In genomic region chr12:50103767-50104321, GRCh38 we compare ENCODE assay signal across 10 cellular contexts. TPM values are rescaled to one million over a fixed set of nuclear protein-coding genes. Genes with fewer than 3 reads are reported as not detected.
DNase-seq lines count a peak whose midpoint lies in the region; ATAC-seq, FAIRE-seq and TF ChIP-seq lines count a peak whose summit lies in the region.
"Had no signal": no experiment of that assay in that cellular context is flagged by ENCODE, and none has a peak within 500 bp of the region (broad histone marks: within the 10 kb centered on the region; RNA-seq: fewer than 3 reads in every experiment).

GPD1 (plus strand) TSS chr12:50104008; CDS start chr12:50104051, 43 bp downstream.

- 0 out of 2 replicates have a peak within 1 kb of the TSS, but pooled peaks have one; percentile 19 for H2BK15ac ChIP-seq in H1 (ENCODE audit: low read length)

- no peak within 1 kb of the TSS for H3K4ac ChIP-seq in H1 (replicated peaks; ENCODE audit: insufficient read length, low read depth, low read length)

- no peak within 1 kb of the TSS for H3K27ac Mint-ChIP-seq in activated T-cell treated with anti-CD3 and anti-CD28 coated beads, Interleukin-2, amount 50 U/mL, for 24 hours
- H3K27ac Mint-ChIP-seq: T-helper 1 cell treated with Interleukin-12 subunit alpha and Interleukin-12 subunit beta and Interleukin-4 antibody, amounts not matched to agents 30 μg/mL and 1 μg/mL, for 36 hours had no signal

- H3K79me2 ChIP-seq in PC-3 (ENCODE audit: low read length) (no peaks in the 10 kb centered on the region), H1 (ENCODE audit: control insufficient read depth in 1 of 2, insufficient read depth in 2 of 2, low read length in 2 of 2) (no peaks in the 10 kb centered on the region)

- no TSS peak for BruUV-seq in PC-3 (replicated peaks; lab: Mats Ljungman, UMichigan)

- CTCF ChIA-PET in PC-3 (lab: Charles Lee) (interaction anchor here (0.6 to 1.2 kb wide), 3 partner anchors 16 to 226 kb away, joined by 3 to 4 read pairs (median 3); partner anchors contain the start of gene SMARCD1), H1 (lab: Charles Lee; ENCODE audit: partially characterized antibody) (interaction anchor here (0.6 to 32.9 kb wide), 14 partner anchors 7 to 582 kb away, joined by 3 to 625 read pairs (median 4); partner anchors contain the start of genes CERS5, COX14 and SMARCD1)

- H2BK20ac ChIP-seq in H1 (ENCODE audit: low read length) = no peak within 1 kb of the TSS

- no peak for TF ChIP-seq CTCF in PC-3 (conservative IDR thresholded peaks at IDR 0.05; ENCODE audit: low read depth, low read length)
- no peak for TF ChIP-seq CTCF in H1 (IDR thresholded peaks at IDR 0.05; ENCODE audit: control extremely low read depth in 1 of 3, insufficient read depth in 1 of 3, low read depth in 1 of 3, low read length in 3 of 3)
- no peak for TF ChIP-seq CTCF in tibial nerve (IDR thresholded peaks at IDR 0.05)

- H3K9ac ChIP-seq in PC-3 (ENCODE audit: low read length) (no peak within 1 kb of the TSS), H1 (replicated peaks in 1 of 4; ENCODE audit: extremely low read depth in 1 of 4, low read depth in 3 of 4, low read length in 3 of 4) (no peak within 1 kb of the TSS; a peak in 1 of 7 replicates)

- no peak for TF ChIP-seq EP300 in H1 (IDR thresholded peaks at IDR 0.05; ENCODE audit: borderline replicate concordance in 1 of 2, low read depth in 2 of 2, low read length in 2 of 2)
- peak in 1 of 2 donors; percentile 41 for TF ChIP-seq EP300 in tibial nerve (IDR thresholded peaks at IDR 0.05)

- no peak within 1 kb of the TSS for H4K5ac ChIP-seq in H1 (ENCODE audit: insufficient read length, low read depth, low read length)

- no peaks in the 10 kb centered on the region for H3K9me2 ChIP-seq in PC-3 (replicated peaks; ENCODE audit: low read length)

- H3K9me3 Mint-ChIP-seq in activated T-cell treated with anti-CD3 and anti-CD28 coated beads, Interleukin-2, amount 50 U/mL, for 24 hours = no peaks in the 10 kb centered on the region
- H3K9me3 Mint-ChIP-seq: T-helper 1 cell treated with Interleukin-12 subunit alpha and Interleukin-12 subunit beta and Interleukin-4 antibody, amounts not matched to agents 30 μg/mL and 1 μg/mL, for 36 hours had no signal

- FAIRE-seq in H1 (lab: Jason Lieb, UNC) = no peak
- FAIRE-seq: G401.6 had no signal

- no peaks in the 10 kb centered on the region for H3K27me3 Mint-ChIP-seq in activated T-cell treated with anti-CD3 and anti-CD28 coated beads, Interleukin-2, amount 50 U/mL, for 24 hours

- H3K4me1 Mint-ChIP-seq in activated T-cell treated with anti-CD3 and anti-CD28 coated beads, Interleukin-2, amount 50 U/mL, for 24 hours (ENCODE audit: low read depth) = no peaks in the 10 kb centered on the region

- H3K27me3 ChIP-seq in PC-3 (ENCODE audit: low read length) = no peaks in the 10 kb centered on the region
- no peaks in the 10 kb centered on the region for H3K27me3 ChIP-seq in H1 (replicated peaks in 1 of 4; ENCODE audit: control insufficient read depth in 3 of 4, extremely low read depth in 1 of 4, insufficient read depth in 3 of 4, low read length in 3 of 4)
- no peaks in the 10 kb centered on the region for H3K27me3 ChIP-seq in tibial nerve

- no peak within 1 kb of the TSS for H3K23ac ChIP-seq in H1 (ENCODE audit: insufficient read length)

- no peak within 1 kb of the TSS for H2AK5ac ChIP-seq in H1 (ENCODE audit: low read depth, low read length)

- ATAC-seq in PC-3 = peak; percentile 79

- H3K56ac ChIP-seq in H1 (replicated peaks; ENCODE audit: insufficient read length, low read depth, low read length) = no peak within 1 kb of the TSS

- H3K4me3 ChIP-seq in PC-3 (ENCODE audit: low read length) = no peak within 1 kb of the TSS
- H3K4me3 ChIP-seq in H1 (ENCODE audit: extremely low read depth in 1 of 4, insufficient read depth in 2 of 4, low read depth in 3 of 4, low read length in 4 of 4) = no peak within 1 kb of the TSS
- peak within 1 kb of the TSS in 2 of 4 donors; percentile 7 to 17 for H3K4me3 ChIP-seq in tibial nerve

- 0 out of 2 replicates have a peak within 1 kb of the TSS, but pooled peaks have one; percentile 2 for H2BK5ac ChIP-seq in H1 (ENCODE audit: low read depth, low read length)

- TF ChIP-seq POLR2A in H1 (IDR thresholded peaks at IDR 0.05; ENCODE audit: control extremely low read depth in 1 of 2, low read depth in 2 of 2, low read length in 2 of 2) (0 out of 3 replicates have a peak, but pooled peaks of 1 of the 2 experiments have one; percentile 32), tibial nerve (IDR thresholded peaks at IDR 0.05) (peak in 1 of 2 donors; percentile 45)

- H4K91ac ChIP-seq in H1 (replicated peaks; ENCODE audit: insufficient read length, low read length) = no peak within 1 kb of the TSS

- H3K4me1 ChIP-seq in PC-3 (ENCODE audit: insufficient read depth, low read length) = peaks cover 12% of the 10 kb centered on the region
- H3K4me1 ChIP-seq in H1 (replicated peaks in 1 of 4; ENCODE audit: control insufficient read depth in 3 of 4, insufficient read depth in 4 of 4, low read length in 3 of 4) = peaks cover 2 to 9% (median 6%) of the 10 kb centered on the region in 4 experiments; a peak in 5 of 7 replicates
- H3K4me1 ChIP-seq in tibial nerve = peaks cover 0 to 37% (median 16%) of the 10 kb centered on the region in 4 donors

- no peaks in the 10 kb centered on the region for H3K9me3 ChIP-seq in PC-3 (ENCODE audit: low read length)
- H3K9me3 ChIP-seq in H1 (ENCODE audit: insufficient read depth in 2 of 2, low read depth in 1 of 2, low read length in 1 of 2) = no peaks in the 10 kb centered on the region
- H3K9me3 ChIP-seq in tibial nerve = no peaks in the 10 kb centered on the region

- DNase-seq in activated T-cell treated with anti-CD3 and anti-CD28 coated beads for 24 hours (ENCODE audit: low read depth) (peak; percentile 19), PC-3 (peak; percentile 50), H1 (ENCODE audit: low read depth in 1 of 2, low spot score in 2 of 2) (peak in 1 of 2 experiments; percentile 67), mesenteric fat pad (ENCODE audit: low spot score) (no peak), tibial nerve (ENCODE audit: low spot score in 2 of 2) (peak in 1 of 2 donors; percentile 30), DMS114 treated with DMSO at 0.1 percent for 48 hours (lab: John Stamatoyannopoulos, UW; ENCODE audit: unreplicated experiment) (no peak)
- DNase-seq in activated T-cell treated with anti-CD3 and anti-CD28 coated beads, Interleukin-2, amount 50 U/mL, for 24 hours = no peak
- no peak for DNase-seq in effector CD4-positive, alpha-beta T cell

- no peaks in the 10 kb centered on the region for H3K79me1 ChIP-seq in H1 (ENCODE audit: low read depth, low read length)

- H2AFZ ChIP-seq in PC-3 (ENCODE audit: low read length) (no peak within 1 kb of the TSS), H1 (ENCODE audit: low read length) (no peak within 1 kb of the TSS)

- no peak for TF ChIP-seq RAD21 in H1 (IDR thresholded peaks at IDR 0.05 in 1 of 2, conservative IDR thresholded peaks at IDR 0.05 in 1 of 2; ENCODE audit: low read depth in 2 of 2, low read length in 2 of 2)

- no peak within 1 kb of the TSS for H3K18ac ChIP-seq in H1 (ENCODE audit: extremely low read depth, low read length)

- no peaks in the 10 kb centered on the region for H3F3A ChIP-seq in PC-3 (ENCODE audit: low read length, unreplicated experiment)

- POLR2A ChIA-PET in PC-3 (lab: Charles Lee; ENCODE audit: unreplicated experiment) = interaction anchor here (0.5 to 0.7 kb wide), 4 partner anchors 19 to 117 kb away, joined by 3 to 4 read pairs (median 3); partner anchors contain the start of gene CERS5
- POLR2A ChIA-PET in H1 (lab: Charles Lee; ENCODE audit: partially characterized antibody) = interaction anchor here (0.8 to 27.1 kb wide), 6 partner anchors 5 to 66 kb away, joined by 3 to 457 read pairs (median 4); partner anchors contain the start of genes COX14, GPD1 and SMARCD1

- intact Hi-C loops in PC-3 (cut with micrococcal nuclease) = no loop called here

- H3K4me2 ChIP-seq in PC-3 (ENCODE audit: low read length) (no peak within 1 kb of the TSS), H1 (ENCODE audit: insufficient read depth in 1 of 2, low read depth in 2 of 2, low read length in 2 of 2) (0 out of 4 replicates have a peak within 1 kb of the TSS, but pooled peaks of 1 of the 2 experiments have one; percentile 7)

- 65% methylated on average over 13 of the region's 13 CpGs; no CpG with 5 or more reads in 1 of the 2 experiments for WGBS in H1 (ENCODE audit: extremely low coverage in 1 of 2, insufficient coverage in 1 of 2, insufficient read length in 1 of 2, insufficient replicate concordance in 2 of 2, low coverage in 1 of 2, low lambda C conversion rate in 2 of 2, missing lambda C conversion rate in 1 of 2), 2 experiments
- WGBS in tibial nerve, 2 donors = 32 to 38% methylated on average over 11 to 13 of the region's 13 CpGs

- H4K8ac ChIP-seq in H1 (ENCODE audit: extremely low read depth, insufficient read depth, low read length) = peak within 1 kb of the TSS; percentile 7; the same call in 1 of the 2 replicates

- H2BK12ac ChIP-seq in H1 (ENCODE audit: low read depth, low read length) = 0 out of 2 replicates have a peak within 1 kb of the TSS, but pooled peaks have one; percentile 27

- H2BK120ac ChIP-seq in H1 (replicated peaks; ENCODE audit: low read depth, low read length) = no peak within 1 kb of the TSS

- no peak within 1 kb of the TSS for H3K4me3 Mint-ChIP-seq in activated T-cell treated with anti-CD3 and anti-CD28 coated beads, Interleukin-2, amount 50 U/mL, for 24 hours
- H3K4me3 Mint-ChIP-seq: T-helper 1 cell treated with Interleukin-12 subunit alpha and Interleukin-12 subunit beta and Interleukin-4 antibody, amounts not matched to agents 30 μg/mL and 1 μg/mL, for 36 hours had no signal

- H3K36me3 ChIP-seq in PC-3 (ENCODE audit: low read depth, low read length) (peaks cover 12% of the 10 kb centered on the region), H1 (ENCODE audit: control insufficient read depth in 2 of 4, insufficient read depth in 4 of 4, low read length in 3 of 4) (peaks cover 10 to 20% (median 12%) of the 10 kb centered on the region in 4 experiments), tibial nerve (peaks cover 0 to 26% (median 7%) of the 10 kb centered on the region in 3 donors)

- no peak within 1 kb of the TSS for H3K27ac ChIP-seq in PC-3 (ENCODE audit: low read length)
- no peak within 1 kb of the TSS for H3K27ac ChIP-seq in H1 (ENCODE audit: low read depth, low read length)
- H3K27ac ChIP-seq in tibial nerve = peak within 1 kb of the TSS; percentile 17 to 67 (median 52)

- no peaks in the 10 kb centered on the region for H3K23me2 ChIP-seq in H1 (ENCODE audit: low read depth, low read length)

- H4K20me1 ChIP-seq in PC-3 (ENCODE audit: low read length) = no peaks in the 10 kb centered on the region
- H4K20me1 ChIP-seq in H1 (replicated peaks in 1 of 2; ENCODE audit: control insufficient read depth in 1 of 2, insufficient read depth in 2 of 2, low read length in 2 of 2) = peaks cover 0 to 5% of the 10 kb centered on the region in 2 experiments

- peaks cover 32% of the 10 kb centered on the region for H3K36me3 Mint-ChIP-seq in activated T-cell treated with anti-CD3 and anti-CD28 coated beads, Interleukin-2, amount 50 U/mL, for 24 hours (ENCODE audit: low read depth)

- no peak within 1 kb of the TSS for H3K14ac ChIP-seq in H1 (ENCODE audit: insufficient read length)

RNA-seq across cellular contexts. Expression of gene GPD1, which starts in this region (rescaled TPM):
- total RNA-seq in PC-3 (2014; rRNA removed) (0.11 and 0.40 TPM in 2 replicates), mesenteric fat pad (1,023 TPM), tibial nerve (100 to 1,000 TPM; 188 to 829 (median 253) TPM)
- total RNA-seq in H1 (2021; fragmentation: NEBNext Ultra II Directional; extraction: Animal tissue kit (Norgen Biotek cat#: 25700)) = 0.74 and 1.2 TPM in 2 replicates
- polyA plus RNA-seq in H1 (2011; rRNA removed) = 0.45 and 0.53 TPM in 2 replicates
- 0.88 TPM for polyA plus RNA-seq in H1 (2011; cell fraction: cytosol; rRNA removed)
- polyA plus RNA-seq in H1 (2011; cell fraction: nucleus; rRNA removed) = 1.1 TPM
- 0.65 to 1.2 TPM (median 0.89 TPM) in 4 replicates for polyA plus RNA-seq in H1 (2012, experiment 1 of 2)
- 0.84 TPM for polyA plus RNA-seq in H1 (2012, experiment 2 of 2)
- 0.14 TPM for polyA plus RNA-seq in H1 (2013, experiment 1 of 2)
- polyA plus RNA-seq in H1 (2013, experiment 2 of 2) = 0.15 TPM
- polyA minus RNA-seq in H1 (2011; rRNA and poly(A)+ RNA removed) = 0.71 and 3.5 TPM in 2 replicates
- polyA minus RNA-seq in H1 (2011; cell fraction: cytosol; rRNA and poly(A)+ RNA removed) = not detected
- 1.00 TPM for polyA minus RNA-seq in H1 (2011; cell fraction: nucleus; rRNA and poly(A)+ RNA removed)

Comparison
In these comparisons a context has a peak if more than half of its experiments do, and no peak if none do; other contexts are left out.
1. RNA of gene GPD1 (total RNA-seq): 1,023 TPM in mesenteric fat pad (single experiment) and 188 to 829 TPM in tibial nerve; 0.74 to 1.2 TPM in H1 and 0.11 to 0.40 TPM in PC-3; every median in the first group is over 10 times any median in the second.
2. Peak in DNase-seq and ATAC-seq in PC-3; RNA of the gene not detected or under 1 TPM.
3. H3K27ac ChIP-seq: peak in tibial nerve (4 of 4); none in PC-3 (single experiment) and H1 (single experiment).